In genomic region chr2:161379740-161380139, GRCh38 we compare ENCODE assay signal across 23 cellular contexts. TPM values are rescaled to one million over a fixed set of nuclear protein-coding genes. Genes with fewer than 3 reads are reported as not detected.
A peak's percentile ranks its signal among the peaks of the same experiment; 100 is the strongest.
DNase-seq lines count a peak whose midpoint lies in the region; ATAC-seq and TF ChIP-seq lines count a peak whose summit lies in the region.
"Had no signal": no experiment of that assay in that cellular context is flagged by ENCODE, and none has a peak within 500 bp of the region (broad histone marks: within the 10 kb centered on the region; RNA-seq: fewer than 3 reads in every experiment).

No MANE protein-coding gene starts in this region.

- TF ChIP-seq CTCF in right atrium auricular region (IDR thresholded peaks at IDR 0.05) (no peak), thyroid gland (IDR thresholded peaks at IDR 0.05) (no peak)

- DNase-seq in Right ventricle myocardium inferior (ENCODE audit: missing footprints) (peak; percentile 66), right atrium auricular region (ENCODE audit: low spot score) (no peak), left cardiac atrium (peak; percentile 25), midbrain (lab: John Stamatoyannopoulos, UW) (peak; percentile 4), thyroid gland (peak; percentile 6 to 44), COR-L47 (lab: John Stamatoyannopoulos, UW) (no peak), left colon (no peak)
- DNase-seq: Karpas-422, MV-4-11, NCI-H1105, NCI-H146, NCI-H1930, NCI-H2107, NCI-H446, NCI-H524 treated with DMSO at 0.1 percent for 48 hours, NCI-H82, PC-9, SHP77 had no signal

- H3K36me3 ChIP-seq in right atrium auricular region = no peaks in the 10 kb centered on the region
- H3K36me3 ChIP-seq in thyroid gland = no peaks in the 10 kb centered on the region

- H3K4me1 ChIP-seq in right atrium auricular region (no peaks in the 10 kb centered on the region), thyroid gland (peaks cover under 1 to 1% of the 10 kb centered on the region in 2 donors)

- H3K27ac ChIP-seq in right atrium auricular region (no peak overlapping the region), thyroid gland (no peak overlapping the region)
- H3K27ac ChIP-seq: PC-9 had no signal

- H3K27me3 ChIP-seq in right atrium auricular region = no peaks in the 10 kb centered on the region
- H3K27me3 ChIP-seq in thyroid gland = no peaks in the 10 kb centered on the region

- H3K9me3 ChIP-seq in right atrium auricular region (no peaks in the 10 kb centered on the region), thyroid gland (no peaks in the 10 kb centered on the region)

- intact Hi-C loops in Right ventricle myocardium inferior (cut with DNase I) = no loop called here
- intact Hi-C loops in left cardiac atrium (cut with DNase I) = no loop called here
- intact Hi-C loops in thyroid gland (cut with DNase I) = no loop called here
- intact Hi-C loops in left colon (cut with DNase I, micrococcal nuclease) = no loop called here

- H3K4me3 ChIP-seq in right atrium auricular region = no peak overlapping the region
- no peak overlapping the region for H3K4me3 ChIP-seq in thyroid gland (replicated peaks in 1 of 3)
- H3K4me3 ChIP-seq: PC-9 had no signal

- TF ChIP-seq POLR2A in thyroid gland (IDR thresholded peaks at IDR 0.05) = no peak

- ATAC-seq in Right ventricle myocardium inferior = peak; percentile 98
- peak; percentile 82 to 88 for ATAC-seq in left cardiac atrium
- no peak for ATAC-seq in HG02642 (IDR thresholded peaks at IDR 0.05; ENCODE audit: poor library complexity, unreplicated experiment)
- ATAC-seq in left colon = no peak
- ATAC-seq: HepG2 had no signal

- 93 to 95% methylated on average over 2 of the region's 2 CpGs for WGBS in thyroid gland, 2 donors

RNA-seq across cellular contexts. Expression of gene TBR1, which starts 36.4 kb away (rescaled TPM):
- total RNA-seq in Right ventricle myocardium inferior (not detected), right atrium auricular region (not detected), left cardiac atrium (not detected), thyroid gland (under 1 TPM in 1 of 4 donors, not detected in 3; 0.11 TPM), left colon (not detected)
- total RNA-seq: A172, HepG2, HT1080, PC-9, SK-MEL-5 had no signal

Comparison
In these comparisons a context has a peak if more than half of its experiments do, and no peak if none do; other contexts are left out.
1. DNase-seq: peak in Right ventricle myocardium inferior (single experiment), left cardiac atrium (single experiment), midbrain (single experiment) and thyroid gland (2 of 2); none in right atrium auricular region (single experiment), COR-L47 (single experiment) and left colon (0 of 2).
2. ATAC-seq: peak in Right ventricle myocardium inferior (single experiment) and left cardiac atrium (2 of 2); none in HG02642 (single experiment) and left colon (single experiment).